In genomic region chr17:56876766-56877179, GRCh38 we compare ENCODE assay signal across 26 cellular contexts.
"Had no signal": no experiment of that assay in that cellular context is flagged by ENCODE, and none has a peak within 500 bp of the region (broad histone marks: within the 10 kb centered on the region; RNA-seq: fewer than 3 reads in every experiment).

No MANE protein-coding gene starts in this region.

- H3K27ac Mint-ChIP-seq: activated naive CD8-positive, alpha-beta T cell treated with anti-CD3 and anti-CD28 coated beads, Interleukin-2, amount 10 ng/mL, durations not matched to agents 7 days and 5 days; immature natural killer cell; memory B cell; nephron; stimulated activated effector memory CD8-positive, alpha-beta T cell treated with anti-CD3 and anti-CD28 coated beads, Interleukin-12 subunit alpha, Interleukin-12 subunit beta, amount 100 ng/mL, for 72 hours; stimulated activated naive CD8-positive, alpha-beta T cell treated with anti-CD3 and anti-CD28 coated beads, Interleukin-15, amount 100 ng/mL, for 72 hours; WTC11 had no signal

- H3K27me3 ChIP-seq: body of pancreas, hepatocyte, neutrophil, pancreas, right atrium auricular region, transverse colon, uterus had no signal

- H3K27me3 Mint-ChIP-seq: memory B cell had no signal

- H3K36me3 ChIP-seq: esophagus muscularis mucosa, left ventricle myocardium inferior, pancreas, right atrium auricular region, transverse colon, uterus had no signal

- DNase-seq: activated CD4-positive, alpha-beta T cell treated with anti-CD3 and anti-CD28 coated beads, Interleukin-2, amount 50 U/mL, for 4 hours; activated CD8-positive, alpha-beta memory T cell treated with anti-CD3 and anti-CD28 coated beads, Interleukin-2, amount 50 U/mL, for 48 hours; activated naive CD4-positive, alpha-beta T cell treated with Interleukin-2 at 50 U/mL for 16 hours; activated naive CD8-positive, alpha-beta T cell treated with anti-CD3 and anti-CD28 coated beads, Interleukin-2, amount 10 ng/mL, durations not matched to agents 7 days and 5 days; activated T-cell treated with anti-CD3 and anti-CD28 coated beads, Interleukin-2, amount 50 U/mL, for 4 hours; body of pancreas; caudate nucleus; effector memory CD4-positive, alpha-beta T cell; immature natural killer cell; kidney glomerular epithelial cell; left ventricle myocardium inferior; pancreas; psoas muscle; stimulated activated CD4-positive, alpha-beta T cell treated with anti-CD3 and anti-CD28 coated beads, Interleukin-1b, Interleukin-23, amount 100 ng/mL, for 48 hours; stimulated activated naive CD8-positive, alpha-beta T cell treated with anti-CD3 and anti-CD28 coated beads, Interleukin-15, amount 100 ng/mL, for 72 hours; T-helper 1 cell; transverse colon; uterus had no signal

- H3K27ac ChIP-seq: body of pancreas, esophagus muscularis mucosa, hepatocyte, left ventricle myocardium inferior, pancreas, psoas muscle, right atrium auricular region, transverse colon, uterus had no signal

- H3K36me3 Mint-ChIP-seq: stimulated activated effector memory CD8-positive, alpha-beta T cell treated with anti-CD3 and anti-CD28 coated beads, Interleukin-12 subunit alpha, Interleukin-12 subunit beta, amount 100 ng/mL, for 72 hours; WTC11 had no signal

- ATAC-seq: activated T-cell treated with anti-CD3 and anti-CD28 coated beads, Interleukin-2, amount 50 U/mL, for 4 hours; body of pancreas; pancreas; psoas muscle; stimulated activated effector memory CD8-positive, alpha-beta T cell treated with anti-CD3 and anti-CD28 coated beads, Interleukin-12 subunit alpha, Interleukin-12 subunit beta, amount 100 ng/mL, for 72 hours; stimulated activated naive CD8-positive, alpha-beta T cell treated with anti-CD3 and anti-CD28 coated beads, Interleukin-15, amount 100 ng/mL, for 72 hours; WTC11 had no signal

- H3K4me3 ChIP-seq: body of pancreas, esophagus muscularis mucosa, hepatocyte, left ventricle myocardium inferior, pancreas, psoas muscle, right atrium auricular region, transverse colon, uterus had no signal

- H3K9me3 ChIP-seq: body of pancreas, esophagus muscularis mucosa, left ventricle myocardium inferior, neutrophil, pancreas, psoas muscle, right atrium auricular region, transverse colon, uterus had no signal

- H3K4me3 Mint-ChIP-seq: activated naive CD8-positive, alpha-beta T cell treated with anti-CD3 and anti-CD28 coated beads, Interleukin-2, amount 10 ng/mL, durations not matched to agents 7 days and 5 days; activated T-cell treated with anti-CD3 and anti-CD28 coated beads, Interleukin-2, amount 50 U/mL, for 4 hours; immature natural killer cell; memory B cell; nephron; stimulated activated effector memory CD8-positive, alpha-beta T cell treated with anti-CD3 and anti-CD28 coated beads, Interleukin-12 subunit alpha, Interleukin-12 subunit beta, amount 100 ng/mL, for 72 hours; stimulated activated naive CD8-positive, alpha-beta T cell treated with anti-CD3 and anti-CD28 coated beads, Interleukin-15, amount 100 ng/mL, for 72 hours; WTC11 had no signal

- H3K4me1 ChIP-seq: body of pancreas, esophagus muscularis mucosa, pancreas, psoas muscle, right atrium auricular region, transverse colon, uterus had no signal

- H3K4me1 Mint-ChIP-seq: activated naive CD8-positive, alpha-beta T cell treated with anti-CD3 and anti-CD28 coated beads, Interleukin-2, amount 10 ng/mL, durations not matched to agents 7 days and 5 days; immature natural killer cell; nephron; stimulated activated effector memory CD8-positive, alpha-beta T cell treated with anti-CD3 and anti-CD28 coated beads, Interleukin-12 subunit alpha, Interleukin-12 subunit beta, amount 100 ng/mL, for 72 hours; stimulated activated naive CD8-positive, alpha-beta T cell treated with anti-CD3 and anti-CD28 coated beads, Interleukin-15, amount 100 ng/mL, for 72 hours; WTC11 had no signal

- H3K9me3 Mint-ChIP-seq: activated naive CD8-positive, alpha-beta T cell treated with anti-CD3 and anti-CD28 coated beads, Interleukin-2, amount 10 ng/mL, durations not matched to agents 7 days and 5 days; activated T-cell treated with anti-CD3 and anti-CD28 coated beads, Interleukin-2, amount 50 U/mL, for 4 hours; immature natural killer cell; stimulated activated effector memory CD8-positive, alpha-beta T cell treated with anti-CD3 and anti-CD28 coated beads, Interleukin-12 subunit alpha, Interleukin-12 subunit beta, amount 100 ng/mL, for 72 hours; stimulated activated naive CD8-positive, alpha-beta T cell treated with anti-CD3 and anti-CD28 coated beads, Interleukin-15, amount 100 ng/mL, for 72 hours had no signal
